ENCODE assay signal across 6 cellular contexts in genomic region chr12:53495903-53496751, GRCh38. TPM values are rescaled to one million over a fixed set of nuclear protein-coding genes. Genes with fewer than 3 reads are reported as not detected.
DNase-seq lines count a peak whose midpoint lies in the region; ATAC-seq and TF ChIP-seq lines count a peak whose summit lies in the region.

No MANE protein-coding gene starts in this region.

- peaks cover 53% of the 10 kb centered on the region for H3K4me1 Mint-ChIP-seq in activated T-helper 1 cell treated with anti-CD3 and anti-CD28 coated beads, Interleukin-12 subunit alpha, Interleukin-12 subunit beta, Interleukin-2, Interleukin-4 antibody, amounts not matched to agents 30 ng/mL and 10 ng/mL and 1 ng/mL, durations not matched to agents 14 hours and 24 hours and 36 hours (ENCODE audit: low read depth)

- TF ChIP-seq CTCF in MM.1S (IDR thresholded peaks at IDR 0.05; ENCODE audit: low read length), result no peak

- H3K27me3 Mint-ChIP-seq in activated T-helper 1 cell treated with anti-CD3 and anti-CD28 coated beads, Interleukin-12 subunit alpha, Interleukin-12 subunit beta, Interleukin-2, Interleukin-4 antibody, amounts not matched to agents 30 ng/mL and 10 ng/mL and 1 ng/mL, durations not matched to agents 14 hours and 24 hours and 36 hours (ENCODE audit: insufficient read depth), result peaks cover 2% of the 10 kb centered on the region

- peaks cover 8% of the 10 kb centered on the region for H3K36me3 Mint-ChIP-seq in activated T-helper 1 cell treated with anti-CD3 and anti-CD28 coated beads, Interleukin-12 subunit alpha, Interleukin-12 subunit beta, Interleukin-2, Interleukin-4 antibody, amounts not matched to agents 30 ng/mL and 10 ng/mL and 1 ng/mL, durations not matched to agents 14 hours and 24 hours and 36 hours (ENCODE audit: low read depth)

- ATAC-seq in HG02981 (IDR thresholded peaks at IDR 0.05; ENCODE audit: unreplicated experiment), result no peak

- no peaks in the 10 kb centered on the region for H4K20me1 ChIP-seq in MM.1S (ENCODE audit: insufficient read depth, low read length)

- H3K4me2 ChIP-seq in MM.1S (ENCODE audit: low read depth, low read length), result no peak overlapping the region

- H3K9me2 ChIP-seq in MM.1S (replicated peaks; ENCODE audit: insufficient read depth, low read length), result no peaks in the 10 kb centered on the region

- H2AFZ ChIP-seq in ACC112 (ENCODE audit: low read length, unreplicated experiment) (no peak overlapping the region), MM.1S (ENCODE audit: low read length) (no peak overlapping the region)

- intact Hi-C loops in activated T-helper 1 cell treated with anti-CD3 and anti-CD28 coated beads, Interleukin-12 subunit alpha, Interleukin-12 subunit beta, Interleukin-2, Interleukin-4 antibody, amounts not matched to agents 30 ng/mL and 10 ng/mL and 1 ng/mL, durations not matched to agents 14 hours and 24 hours and 36 hours (cut with micrococcal nuclease), result no loop called here

- no peak overlapping the region for H3K27ac Mint-ChIP-seq in activated T-helper 1 cell treated with anti-CD3 and anti-CD28 coated beads, Interleukin-12 subunit alpha, Interleukin-12 subunit beta, Interleukin-2, Interleukin-4 antibody, amounts not matched to agents 30 ng/mL and 10 ng/mL and 1 ng/mL, durations not matched to agents 14 hours and 24 hours and 36 hours

- peak overlapping the region; percentile 55 for H3K27ac ChIP-seq in ACC112 (ENCODE audit: low read depth, low read length)
- H3K27ac ChIP-seq in iPS-20b (ENCODE audit: low read length), result no peak overlapping the region
- no peak overlapping the region for H3K27ac ChIP-seq in MM.1S (ENCODE audit: low read length)

- H3K27me3 ChIP-seq in ACC112 (ENCODE audit: insufficient read depth, low read length), result no peaks in the 10 kb centered on the region
- H3K27me3 ChIP-seq in iPS-20b (ENCODE audit: insufficient read depth, low read length), result no peaks in the 10 kb centered on the region
- no peaks in the 10 kb centered on the region for H3K27me3 ChIP-seq in MM.1S (replicated peaks; ENCODE audit: insufficient read depth, low read length)

- H3K9me3 ChIP-seq in iPS-20b (ENCODE audit: insufficient read depth, low read depth, low read length) (no peaks in the 10 kb centered on the region), MM.1S (replicated peaks; ENCODE audit: insufficient read depth, low read length) (no peaks in the 10 kb centered on the region)

- H3K4me3 ChIP-seq in ACC112 (ENCODE audit: low read depth, low read length) (peak overlapping the region; percentile 80), iPS-20b (ENCODE audit: low read length) (0 out of 2 replicates have a peak overlapping the region, but pooled peaks have one; percentile 0), MM.1S (ENCODE audit: low read length) (no peak overlapping the region)

- no peaks in the 10 kb centered on the region for H3K36me3 ChIP-seq in ACC112 (ENCODE audit: insufficient read depth, low read length)
- H3K36me3 ChIP-seq in iPS-20b (ENCODE audit: insufficient read depth, low read depth, low read length), result no peaks in the 10 kb centered on the region
- no peaks in the 10 kb centered on the region for H3K36me3 ChIP-seq in MM.1S (replicated peaks; ENCODE audit: insufficient read depth, low read length)

- H3K4me3 Mint-ChIP-seq in activated T-helper 1 cell treated with anti-CD3 and anti-CD28 coated beads, Interleukin-12 subunit alpha, Interleukin-12 subunit beta, Interleukin-2, Interleukin-4 antibody, amounts not matched to agents 30 ng/mL and 10 ng/mL and 1 ng/mL, durations not matched to agents 14 hours and 24 hours and 36 hours, result no peak overlapping the region

- H3K9ac ChIP-seq in iPS-20b (ENCODE audit: low read depth, low read length) (peak overlapping the region; percentile 3; the same call in 1 of the 2 replicates), MM.1S (ENCODE audit: low read length) (no peak overlapping the region)

- peaks cover 40% of the 10 kb centered on the region for H3K4me1 ChIP-seq in ACC112 (ENCODE audit: control insufficient read depth, insufficient read depth, low read length, unreplicated experiment)
- peaks cover 38% of the 10 kb centered on the region; the same call in 1 of the 2 replicates for H3K4me1 ChIP-seq in iPS-20b (ENCODE audit: insufficient read depth, low read length)
- H3K4me1 ChIP-seq in MM.1S (ENCODE audit: low read length), result peaks cover 19% of the 10 kb centered on the region

- no peaks in the 10 kb centered on the region for H3K9me3 Mint-ChIP-seq in activated T-helper 1 cell treated with anti-CD3 and anti-CD28 coated beads, Interleukin-12 subunit alpha, Interleukin-12 subunit beta, Interleukin-2, Interleukin-4 antibody, amounts not matched to agents 30 ng/mL and 10 ng/mL and 1 ng/mL, durations not matched to agents 14 hours and 24 hours and 36 hours

- peaks cover 45% of the 10 kb centered on the region for H3K79me2 ChIP-seq in ACC112 (ENCODE audit: control insufficient read depth, insufficient read depth, low read length, unreplicated experiment)
- H3K79me2 ChIP-seq in MM.1S (ENCODE audit: low read length), result peaks cover 27% of the 10 kb centered on the region

- peaks cover 22% of the 10 kb centered on the region for H3F3A ChIP-seq in MM.1S (ENCODE audit: insufficient read depth, low read length)

- peak; percentile 79 for DNase-seq in NOMO-1 treated with dmso at 0.1 percent for 144 hours (lab: John Stamatoyannopoulos, UW; ENCODE audit: unreplicated experiment)
- no peak for DNase-seq in MM.1S
- no peak for DNase-seq in activated T-helper 1 cell treated with anti-CD3 and anti-CD28 coated beads, Interleukin-12 subunit alpha, Interleukin-12 subunit beta, Interleukin-2, Interleukin-4 antibody, amounts not matched to agents 30 ng/mL and 10 ng/mL and 1 ng/mL, durations not matched to agents 14 hours and 24 hours and 36 hours (ENCODE audit: low spot score)

RNA-seq across cellular contexts. Expression of gene MAP3K12, which starts 3.1 kb away (rescaled TPM):
- 15.7 and 18.4 TPM in 2 replicates for total RNA-seq in activated T-helper 1 cell treated with anti-CD3 and anti-CD28 coated beads, Interleukin-12 subunit alpha, Interleukin-12 subunit beta, Interleukin-2, Interleukin-4 antibody, amounts not matched to agents 30 ng/mL and 10 ng/mL and 1 ng/mL, durations not matched to agents 14 hours and 24 hours and 36 hours

RNA-seq across cellular contexts. Expression of gene TARBP2, which starts 5.0 kb away (rescaled TPM):
- 47.7 and 48.2 TPM in 2 replicates for total RNA-seq in activated T-helper 1 cell treated with anti-CD3 and anti-CD28 coated beads, Interleukin-12 subunit alpha, Interleukin-12 subunit beta, Interleukin-2, Interleukin-4 antibody, amounts not matched to agents 30 ng/mL and 10 ng/mL and 1 ng/mL, durations not matched to agents 14 hours and 24 hours and 36 hours

RNA-seq across cellular contexts. Expression of gene NPFF, which starts 11.2 kb away (rescaled TPM):
- 0.44 TPM in 1 of 2 replicates, not detected in the other for total RNA-seq in activated T-helper 1 cell treated with anti-CD3 and anti-CD28 coated beads, Interleukin-12 subunit alpha, Interleukin-12 subunit beta, Interleukin-2, Interleukin-4 antibody, amounts not matched to agents 30 ng/mL and 10 ng/mL and 1 ng/mL, durations not matched to agents 14 hours and 24 hours and 36 hours

RNA-seq across cellular contexts. Expression of gene PCBP2, which starts 44.2 kb away (rescaled TPM):
- 865 and 896 TPM in 2 replicates for total RNA-seq in activated T-helper 1 cell treated with anti-CD3 and anti-CD28 coated beads, Interleukin-12 subunit alpha, Interleukin-12 subunit beta, Interleukin-2, Interleukin-4 antibody, amounts not matched to agents 30 ng/mL and 10 ng/mL and 1 ng/mL, durations not matched to agents 14 hours and 24 hours and 36 hours

RNA-seq across cellular contexts. Expression of gene PRR13, which starts 54.6 kb away (rescaled TPM):
- 206 and 219 TPM in 2 replicates for total RNA-seq in activated T-helper 1 cell treated with anti-CD3 and anti-CD28 coated beads, Interleukin-12 subunit alpha, Interleukin-12 subunit beta, Interleukin-2, Interleukin-4 antibody, amounts not matched to agents 30 ng/mL and 10 ng/mL and 1 ng/mL, durations not matched to agents 14 hours and 24 hours and 36 hours
